In the genomic region with DNA sequence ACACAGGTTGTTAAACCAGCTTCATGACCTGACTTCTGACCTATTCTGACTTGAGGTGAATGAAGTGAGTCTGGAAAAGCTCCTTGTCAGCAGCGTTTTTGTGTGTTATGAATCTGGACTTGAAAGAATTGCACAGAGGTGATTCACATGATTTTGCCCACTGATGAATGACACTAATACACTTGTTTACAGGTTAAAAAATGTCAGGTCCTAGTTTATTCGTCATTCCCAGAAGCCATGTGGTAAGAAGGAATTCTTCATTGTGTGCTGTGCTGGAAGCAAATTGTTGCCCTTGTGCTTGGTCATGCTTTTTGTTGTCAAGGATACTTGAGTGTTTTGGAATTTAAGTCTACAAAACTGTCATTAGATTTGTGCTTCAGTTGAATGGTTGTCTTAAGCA, we compare ENCODE assay signal across 18 cellular contexts. TPM values are rescaled to one million over a fixed set of nuclear protein-coding genes. Genes with fewer than 3 reads are reported as not detected.
DNase-seq lines count a peak whose midpoint lies in the region; ATAC-seq and TF ChIP-seq lines count a peak whose summit lies in the region.
"Had no signal": no experiment of that assay in that cellular context is flagged by ENCODE, and none has a peak within 500 bp of the region (broad histone marks: within the 10 kb centered on the region; RNA-seq: fewer than 3 reads in every experiment).

No MANE protein-coding gene starts in this region.

- H3K4me3 Mint-ChIP-seq in activated CD4-positive, alpha-beta T cell treated with anti-CD3 and anti-CD28 coated beads for 36 hours: no peak overlapping the region
- H3K4me3 Mint-ChIP-seq: endodermal cell, nephron had no signal

- DNase-seq in GM04503 (ENCODE audit: low read depth): peak; percentile 99
- no peak for DNase-seq in SK-N-SH
- DNase-seq in fibroblast of the aortic adventitia (ENCODE audit: low read depth): peak; percentile 62
- DNase-seq in stromal cell of bone marrow (ENCODE audit: low read depth): peak; percentile 51
- no peak for DNase-seq in activated CD8-positive, alpha-beta memory T cell treated with anti-CD3 and anti-CD28 coated beads, Interleukin-2, amount 50 U/mL, for 48 hours
- DNase-seq in spleen: no peak
- no peak for DNase-seq in activated CD4-positive, alpha-beta T cell treated with anti-CD3 and anti-CD28 coated beads for 36 hours
- DNase-seq: activated CD4-positive, alpha-beta T cell treated with anti-CD3 and anti-CD28 coated beads, Interleukin-2, amount 50 U/mL, for 4 hours; Caco-2; endodermal cell; NCI-H1694; NCI-H774; T-helper 9 cell had no signal

- H3K27me3 Mint-ChIP-seq in activated CD4-positive, alpha-beta T cell treated with anti-CD3 and anti-CD28 coated beads for 36 hours: no peaks in the 10 kb centered on the region

- no peak overlapping the region for H3K27ac Mint-ChIP-seq in activated CD4-positive, alpha-beta T cell treated with anti-CD3 and anti-CD28 coated beads for 36 hours
- H3K27ac Mint-ChIP-seq: activated T-helper 2 cell treated with anti-CD3 and anti-CD28 coated beads, Interferon-gamma antibody, Interleukin-2, Interleukin-4, amounts not matched to agents 10 μg/mL and 5 μg/mL and 100 μg/mL, durations not matched to agents 14 hours and 24 hours and 36 hours; endodermal cell; nephron had no signal

- no peaks in the 10 kb centered on the region for H3K9me3 Mint-ChIP-seq in activated CD4-positive, alpha-beta T cell treated with anti-CD3 and anti-CD28 coated beads for 36 hours (ENCODE audit: low read depth)
- H3K9me3 Mint-ChIP-seq: activated T-helper 2 cell treated with anti-CD3 and anti-CD28 coated beads, Interferon-gamma antibody, Interleukin-2, Interleukin-4, amounts not matched to agents 10 μg/mL and 5 μg/mL and 100 μg/mL, durations not matched to agents 14 hours and 24 hours and 36 hours; endodermal cell; nephron had no signal

- H3K4me2 ChIP-seq in SK-N-SH: no peak overlapping the region
- H3K4me2 ChIP-seq: hepatocyte had no signal

- H3K9me3 ChIP-seq in SK-N-SH (no peaks in the 10 kb centered on the region), spleen (no peaks in the 10 kb centered on the region)
- H3K9me3 ChIP-seq: breast epithelium, Caco-2 had no signal

- peaks cover 10% of the 10 kb centered on the region for H3K4me1 Mint-ChIP-seq in activated CD4-positive, alpha-beta T cell treated with anti-CD3 and anti-CD28 coated beads for 36 hours
- H3K4me1 Mint-ChIP-seq: nephron had no signal

- CTCF ChIA-PET in SK-N-SH (lab: Yijun Ruan, JAX): no interaction called here
- CTCF ChIA-PET in activated CD4-positive, alpha-beta T cell treated with anti-CD3 and anti-CD28 coated beads for 36 hours (lab: Charles Lee): interaction anchor here (0.9 kb wide), 1 partner anchor 71 kb away, joined by 3 read pairs; no protein-coding TSS in a partner anchor

- H3K27me3 ChIP-seq in SK-N-SH (ENCODE audit: insufficient read depth) (no peaks in the 10 kb centered on the region), spleen (replicated peaks in 1 of 7) (no peaks in the 10 kb centered on the region)
- H3K27me3 ChIP-seq: breast epithelium, hepatocyte had no signal

- no peak overlapping the region for H2AFZ ChIP-seq in SK-N-SH (ENCODE audit: low read depth)
- H2AFZ ChIP-seq: hepatocyte had no signal

- TF ChIP-seq RAD21 in SK-N-SH (IDR thresholded peaks at IDR 0.05; ENCODE audit: low read length): no peak

- POLR2A ChIA-PET in SK-N-SH (lab: Yijun Ruan, JAX): no interaction called here
- POLR2A ChIA-PET in activated CD4-positive, alpha-beta T cell treated with anti-CD3 and anti-CD28 coated beads for 36 hours (lab: Charles Lee): no interaction called here

- H3K36me3 ChIP-seq in SK-N-SH (replicated peaks in 1 of 2; ENCODE audit: control insufficient read depth in 1 of 2, insufficient read depth in 2 of 2, low read length in 1 of 2): peaks cover 0 to 35% of the 10 kb centered on the region in 2 experiments
- peaks cover 0 to 99% (median 58%) of the 10 kb centered on the region in 6 donors for H3K36me3 ChIP-seq in spleen
- H3K36me3 ChIP-seq: breast epithelium had no signal

- H3K9ac ChIP-seq in SK-N-SH: no peak overlapping the region

- H3K36me3 Mint-ChIP-seq in activated CD4-positive, alpha-beta T cell treated with anti-CD3 and anti-CD28 coated beads for 36 hours (ENCODE audit: low read depth): peaks cover 34% of the 10 kb centered on the region

- no peak for ATAC-seq in activated CD4-positive, alpha-beta T cell treated with anti-CD3 and anti-CD28 coated beads for 36 hours
- ATAC-seq: sciatic nerve had no signal

- intact Hi-C loops in spleen (cut with DNase I; ENCODE audit: low total_unique reads): no loop called here
- intact Hi-C loops in activated CD4-positive, alpha-beta T cell treated with anti-CD3 and anti-CD28 coated beads for 36 hours (cut with DNase I, micrococcal nuclease): no loop called here

- H4K20me1 ChIP-seq in SK-N-SH (ENCODE audit: insufficient read depth): no peaks in the 10 kb centered on the region

- H3K79me2 ChIP-seq in SK-N-SH (ENCODE audit: insufficient read depth): no peaks in the 10 kb centered on the region
- H3K79me2 ChIP-seq: hepatocyte had no signal

- H3F3A ChIP-seq in SK-N-SH (replicated peaks; ENCODE audit: insufficient read depth): no peaks in the 10 kb centered on the region

- TF ChIP-seq EP300 in SK-N-SH (IDR thresholded peaks at IDR 0.05; ENCODE audit: borderline replicate concordance in 1 of 2, low read depth in 1 of 2, low read length in 1 of 2): peak; percentile 54 to 61; a peak in 3 of 4 replicates

- 49% methylated on average over 2 of the region's 2 CpGs for WGBS in SK-N-SH (ENCODE audit: low lambda C conversion rate)
- 85 to 95% (median 90%) methylated on average over 2 of the region's 2 CpGs for WGBS in spleen, 5 donors

- H3K9me2 ChIP-seq in SK-N-SH: no peaks in the 10 kb centered on the region

- TF ChIP-seq POLR2A in spleen (IDR thresholded peaks at IDR 0.05): no peak

- peak overlapping the region; percentile 37 to 76; a peak in 3 of 4 replicates for H3K27ac ChIP-seq in SK-N-SH (ENCODE audit: low read depth in 2 of 2, low read length in 1 of 2)
- no peak overlapping the region for H3K27ac ChIP-seq in spleen
- H3K27ac ChIP-seq: breast epithelium, hepatocyte had no signal

- no peak overlapping the region for H3K4me3 ChIP-seq in SK-N-SH (ENCODE audit: low read depth in 2 of 2, low read length in 1 of 2)
- no peak overlapping the region for H3K4me3 ChIP-seq in fibroblast of the aortic adventitia (ENCODE audit: low read depth, low read length)
- no peak overlapping the region for H3K4me3 ChIP-seq in spleen
- H3K4me3 ChIP-seq: breast epithelium, hepatocyte had no signal

- no peaks in the 10 kb centered on the region; a peak in 2 of 4 replicates for H3K4me1 ChIP-seq in SK-N-SH (ENCODE audit: control insufficient read depth in 1 of 2, insufficient read depth in 2 of 2, low read depth in 1 of 2, low read length in 1 of 2)
- H3K4me1 ChIP-seq in spleen: no peaks in the 10 kb centered on the region
- H3K4me1 ChIP-seq: breast epithelium, Caco-2 had no signal

- TF ChIP-seq CTCF in SK-N-SH (IDR thresholded peaks at IDR 0.05): no peak
- no peak for TF ChIP-seq CTCF in fibroblast of the aortic adventitia (IDR thresholded peaks at IDR 0.05; ENCODE audit: insufficient read depth, low read length)
- TF ChIP-seq CTCF in spleen (IDR thresholded peaks at IDR 0.05 in 8 of 11, conservative IDR thresholded peaks at IDR 0.05 in 3 of 11): no peak

TF ChIP-seq in SK-N-SH, 30 proteins besides CTCF, POLR2A, EP300 and RAD21 (continues in another document):
- TF ChIP-seq YY1 (IDR thresholded peaks at IDR 0.05; ENCODE audit: low read depth) (no peak), NFIC (IDR thresholded peaks at IDR 0.05; ENCODE audit: borderline replicate concordance) (no peak), RFX5 (IDR thresholded peaks at IDR 0.05; ENCODE audit: low read length) (no peak), EZH2phosphoT487 (IDR thresholded peaks at IDR 0.05; ENCODE audit: borderline replicate concordance, low read depth) (no peak), SIN3A (IDR thresholded peaks at IDR 0.05; ENCODE audit: borderline replicate concordance, low read depth, low read length) (peak; percentile 45; the same call in 1 of the 2 replicates), FOXJ3 (CRISPR knock-in tag; IDR thresholded peaks at IDR 0.05) (no peak), TCF12 (IDR thresholded peaks at IDR 0.05) (peak; percentile 84), JUND (IDR thresholded peaks at IDR 0.05) (peak; percentile 57; the same call in 1 of the 2 replicates), RCOR1 (IDR thresholded peaks at IDR 0.05; ENCODE audit: low read length) (no peak)
- TF ChIP-seq, protein P1, sequence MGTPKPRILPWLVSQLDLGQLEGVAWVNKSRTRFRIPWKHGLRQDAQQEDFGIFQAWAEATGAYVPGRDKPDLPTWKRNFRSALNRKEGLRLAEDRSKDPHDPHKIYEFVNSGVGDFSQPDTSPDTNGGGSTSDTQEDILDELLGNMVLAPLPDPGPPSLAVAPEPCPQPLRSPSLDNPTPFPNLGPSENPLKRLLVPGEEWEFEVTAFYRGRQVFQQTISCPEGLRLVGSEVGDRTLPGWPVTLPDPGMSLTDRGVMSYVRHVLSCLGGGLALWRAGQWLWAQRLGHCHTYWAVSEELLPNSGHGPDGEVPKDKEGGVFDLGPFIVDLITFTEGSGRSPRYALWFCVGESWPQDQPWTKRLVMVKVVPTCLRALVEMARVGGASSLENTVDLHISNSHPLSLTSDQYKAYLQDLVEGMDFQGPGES (IDR thresholded peaks at IDR 0.05; ENCODE audit: low read depth, low read length): no peak

RNA-seq across cellular contexts. Expression of a gene that starts 15.5 kb away (rescaled TPM):
- polyA plus RNA-seq in SK-N-SH (2012; rRNA removed) (19.0 and 21.7 TPM in 2 replicates), spleen (10 to 100 TPM; 48.7 to 72.8 (median 68.3) TPM)
- polyA plus RNA-seq in SK-N-SH (2012; cell fraction: cytosol; rRNA removed): 18.7 and 32.0 TPM in 2 replicates
- polyA plus RNA-seq in SK-N-SH (2012; cell fraction: nucleus; rRNA removed): 8.4 and 8.9 TPM in 2 replicates
- total RNA-seq in fibroblast of the aortic adventitia (ENCODE audit: low replicate concordance) (8.8 and 13.2 TPM in 2 replicates), spleen (100 to 1,000 TPM in 1 of 7 donors, 10 to 100 TPM in 6; 36.7 to 117 (median 59.0) TPM)
- 10 to 100 TPM; 53.5 to 70.2 TPM for total RNA-seq in activated CD4-positive, alpha-beta T cell treated with anti-CD3 and anti-CD28 coated beads for 36 hours

Comparison
In these comparisons a context has a peak if more than half of its experiments do, and no peak if none do; other contexts are left out.
1. DNase-seq: peak in GM04503 (single experiment), fibroblast of the aortic adventitia (single experiment) and stromal cell of bone marrow (single experiment); none in SK-N-SH (single experiment), activated CD8-positive, alpha-beta memory T cell treated with anti-CD3 and anti-CD28 coated beads, Interleukin-2, amount 50 U/mL, for 48 hours (single experiment), spleen (single experiment) and activated CD4-positive, alpha-beta T cell treated with anti-CD3 and anti-CD28 coated beads for 36 hours (single experiment).
2. H3K27ac ChIP-seq: peak in SK-N-SH (2 of 2); none in spleen (0 of 8).